ENCODE assay signal across 11 cellular contexts in the genomic region with DNA sequence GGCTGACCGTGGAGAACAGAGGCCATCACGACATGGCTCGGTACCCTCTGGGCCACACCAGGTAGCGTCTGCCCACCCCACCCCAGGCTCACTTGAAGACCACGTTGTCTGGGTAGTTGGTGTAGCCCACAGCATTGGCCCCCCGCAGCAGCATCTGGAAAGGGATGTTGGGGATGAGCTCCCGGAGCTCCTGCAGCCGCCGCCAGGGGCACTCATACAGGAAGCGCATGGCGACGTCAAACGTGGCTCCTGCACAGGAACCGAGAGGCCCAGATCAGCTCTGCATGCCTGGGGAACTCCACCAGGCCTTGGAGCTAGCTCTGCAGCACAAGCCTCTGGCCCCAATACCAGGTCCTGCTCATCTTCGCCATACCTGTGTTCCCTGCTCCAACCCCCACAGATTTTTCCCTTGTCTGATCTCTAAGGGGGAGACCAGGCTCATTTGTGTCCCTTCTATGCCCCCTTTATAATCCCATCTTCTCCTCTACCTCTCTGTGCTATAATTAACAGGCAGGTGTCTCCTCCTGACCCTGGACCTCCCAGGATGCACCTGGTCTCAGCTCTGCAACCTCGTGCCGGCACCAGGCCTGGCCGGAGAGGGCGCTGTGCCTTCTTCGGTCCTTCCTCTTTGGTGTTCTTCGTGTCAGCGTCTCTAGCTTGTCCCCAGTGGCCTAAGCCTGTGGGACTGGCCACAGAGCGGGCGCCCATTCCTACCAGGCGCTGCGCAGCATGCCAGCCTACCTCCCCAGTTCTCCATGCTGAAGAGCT. TPM values are rescaled to one million over a fixed set of nuclear protein-coding genes. Genes with fewer than 3 reads are reported as not detected.
DNase-seq lines count a peak whose midpoint lies in the region; ATAC-seq and TF ChIP-seq lines count a peak whose summit lies in the region.
"Had no signal": no experiment of that assay in that cellular context is flagged by ENCODE, and none has a peak within 500 bp of the region (broad histone marks: within the 10 kb centered on the region; RNA-seq: fewer than 3 reads in every experiment).

No MANE protein-coding gene starts in this region.

- no peaks in the 10 kb centered on the region for H3K27me3 Mint-ChIP-seq in activated T-helper 2 cell treated with anti-CD3 and anti-CD28 coated beads, Interferon-gamma antibody, Interleukin-2, Interleukin-4, amounts not matched to agents 10 μg/mL and 5 μg/mL and 100 μg/mL, durations not matched to agents 14 hours and 24 hours and 36 hours (ENCODE audit: low read depth)

- H2BK120ac ChIP-seq in neuronal stem cell (ENCODE audit: low read depth, low read length): no peak overlapping the region

- POLR2A ChIA-PET in HEK293 (lab: Yijun Ruan, JAX): interaction anchor here (1.1 kb wide), 1 partner anchor 8 kb away, joined by 4 read pairs; a partner anchor contains a TSS

- H4K8ac ChIP-seq in neuronal stem cell (ENCODE audit: low read depth, low read length): no peak overlapping the region

- no peaks in the 10 kb centered on the region for H3K27me3 ChIP-seq in neuronal stem cell (ENCODE audit: control insufficient read depth in 3 of 3, insufficient read depth in 3 of 3, low read depth in 1 of 3, low read length in 3 of 3)
- H3K27me3 ChIP-seq: dorsolateral prefrontal cortex had no signal

- H3K27ac ChIP-seq in HEK293 (ENCODE audit: extremely low read depth, low read depth, low read length) (no peak overlapping the region), neuronal stem cell (replicated peaks; ENCODE audit: low read length) (no peak overlapping the region)
- H3K27ac ChIP-seq: dorsolateral prefrontal cortex had no signal

- no CpG with 5 or more reads among the region's 26 CpGs for WGBS in neuronal stem cell (ENCODE audit: extremely low coverage in 2 of 2, insufficient read length in 2 of 2, insufficient replicate concordance in 1 of 2), 2 donors

- DNase-seq in NOMO-1 treated with DMSO at 0.1 percent for 48 hours (lab: John Stamatoyannopoulos, UW; ENCODE audit: unreplicated experiment) (peak; percentile 7), NOMO-1 (lab: John Stamatoyannopoulos, UW; ENCODE audit: unreplicated experiment in 2 of 2) (no peak), neuronal stem cell (ENCODE audit: low spot score) (no peak)
- no peak for DNase-seq in activated T-helper 2 cell treated with anti-CD3 and anti-CD28 coated beads, Interferon-gamma antibody, Interleukin-2, Interleukin-4, amounts not matched to agents 10 μg/mL and 5 μg/mL and 100 μg/mL, durations not matched to agents 14 hours and 24 hours and 36 hours (ENCODE audit: low spot score)
- DNase-seq: activated CD8-positive, alpha-beta memory T cell treated with anti-CD3 and anti-CD28 coated beads for 24 hours; NCI-H345 had no signal

- H2AK5ac ChIP-seq in neuronal stem cell (ENCODE audit: low read depth, low read length): peak overlapping the region; percentile 90

- H2BK15ac ChIP-seq in neuronal stem cell (ENCODE audit: low read length): no peak overlapping the region

- no peak overlapping the region for H3K4me3 Mint-ChIP-seq in activated T-helper 2 cell treated with anti-CD3 and anti-CD28 coated beads, Interferon-gamma antibody, Interleukin-2, Interleukin-4, amounts not matched to agents 10 μg/mL and 5 μg/mL and 100 μg/mL, durations not matched to agents 14 hours and 24 hours and 36 hours (ENCODE audit: low read depth)

- H3K36me3 ChIP-seq in HEK293 (ENCODE audit: control insufficient read depth in 2 of 2, insufficient read depth in 1 of 2, low read length in 2 of 2) (peaks cover 0 to 36% of the 10 kb centered on the region in 2 experiments; a peak in 1 of 3 replicates), neuronal stem cell (replicated peaks in 1 of 2; ENCODE audit: control insufficient read depth in 2 of 2, insufficient read depth in 2 of 2, low read length in 2 of 2) (peaks cover 12 to 27% of the 10 kb centered on the region in 2 donors)

- H3K14ac ChIP-seq in neuronal stem cell (ENCODE audit: low read length): peak overlapping the region; percentile 21

- peaks cover 12% of the 10 kb centered on the region for H3K4me1 Mint-ChIP-seq in activated T-helper 2 cell treated with anti-CD3 and anti-CD28 coated beads, Interferon-gamma antibody, Interleukin-2, Interleukin-4, amounts not matched to agents 10 μg/mL and 5 μg/mL and 100 μg/mL, durations not matched to agents 14 hours and 24 hours and 36 hours (ENCODE audit: low read depth)

- CTCF ChIA-PET in HEK293 (lab: Yijun Ruan, JAX): interaction anchor here (1.2 kb wide), 1 partner anchor 124 kb away, joined by 3 read pairs; no protein-coding TSS in a partner anchor

- H3K4me3 ChIP-seq in HEK293 (ENCODE audit: low read depth, low read length) (no peak overlapping the region), neuronal stem cell (ENCODE audit: low read length in 2 of 2) (no peak overlapping the region)
- H3K4me3 ChIP-seq: dorsolateral prefrontal cortex had no signal

- H2BK12ac ChIP-seq in neuronal stem cell (ENCODE audit: low read length): no peak overlapping the region

- peak overlapping the region; percentile 55 for H2BK5ac ChIP-seq in neuronal stem cell (ENCODE audit: low read length)

- peak overlapping the region; percentile 11 for H3K18ac ChIP-seq in neuronal stem cell (ENCODE audit: low read length)

- peak overlapping the region; percentile 78 for H3K27ac Mint-ChIP-seq in activated T-helper 2 cell treated with anti-CD3 and anti-CD28 coated beads, Interferon-gamma antibody, Interleukin-2, Interleukin-4, amounts not matched to agents 10 μg/mL and 5 μg/mL and 100 μg/mL, durations not matched to agents 14 hours and 24 hours and 36 hours

- H3K4me1 ChIP-seq in HEK293 (ENCODE audit: control insufficient read depth, insufficient read depth, low read length) (no peaks in the 10 kb centered on the region), neuronal stem cell (ENCODE audit: control insufficient read depth in 2 of 2, insufficient read depth in 1 of 2, low read depth in 1 of 2, low read length in 2 of 2) (peaks cover 4 to 10% of the 10 kb centered on the region in 2 donors)

- H3K4me2 ChIP-seq in neuronal stem cell (ENCODE audit: insufficient read depth, low read length, poor library complexity, severe bottlenecking): no peak overlapping the region

- intact Hi-C loops in activated T-helper 2 cell treated with anti-CD3 and anti-CD28 coated beads, Interferon-gamma antibody, Interleukin-2, Interleukin-4, amounts not matched to agents 10 μg/mL and 5 μg/mL and 100 μg/mL, durations not matched to agents 14 hours and 24 hours and 36 hours (cut with micrococcal nuclease): no loop called here

- H3K9me3 Mint-ChIP-seq in activated T-helper 2 cell treated with anti-CD3 and anti-CD28 coated beads, Interferon-gamma antibody, Interleukin-2, Interleukin-4, amounts not matched to agents 10 μg/mL and 5 μg/mL and 100 μg/mL, durations not matched to agents 14 hours and 24 hours and 36 hours: no peaks in the 10 kb centered on the region

- H3K79me1 ChIP-seq in neuronal stem cell (ENCODE audit: low read depth, low read length): peaks cover 6% of the 10 kb centered on the region

- no peak overlapping the region for H2AFZ ChIP-seq in neuronal stem cell (ENCODE audit: low read length)

- H3K9me3 ChIP-seq in HEK293 (ENCODE audit: control insufficient read depth, insufficient read depth, low read depth, low read length) (no peaks in the 10 kb centered on the region), neuronal stem cell (replicated peaks in 1 of 2; ENCODE audit: control insufficient read depth in 2 of 2, insufficient read depth in 1 of 2, low read depth in 1 of 2, low read length in 2 of 2) (no peaks in the 10 kb centered on the region)

- no peak overlapping the region for H3K9ac ChIP-seq in neuronal stem cell (ENCODE audit: low read depth, low read length, poor library complexity)

- no peaks in the 10 kb centered on the region for H3K36me3 Mint-ChIP-seq in activated T-helper 2 cell treated with anti-CD3 and anti-CD28 coated beads, Interferon-gamma antibody, Interleukin-2, Interleukin-4, amounts not matched to agents 10 μg/mL and 5 μg/mL and 100 μg/mL, durations not matched to agents 14 hours and 24 hours and 36 hours (ENCODE audit: low read depth)

- no peak overlapping the region for H3K23ac ChIP-seq in neuronal stem cell (ENCODE audit: low read depth, low read length, poor library complexity)

- ATAC-seq in HG03159 (IDR thresholded peaks at IDR 0.05; ENCODE audit: unreplicated experiment) (no peak), HG03342 (IDR thresholded peaks at IDR 0.05; ENCODE audit: unreplicated experiment) (no peak), GM21529 (IDR thresholded peaks at IDR 0.05; ENCODE audit: unreplicated experiment) (no peak)

- no peak overlapping the region for H4K91ac ChIP-seq in neuronal stem cell (ENCODE audit: low read depth, low read length, poor library complexity)

- H3K4ac ChIP-seq in neuronal stem cell (ENCODE audit: low read length): no peak overlapping the region

- TF ChIP-seq CTCF in HEK293 (tag by site-specific recombination; IDR thresholded peaks at IDR 0.05): 0 out of 2 replicates have a peak, but pooled peaks have one; percentile 8

TF ChIP-seq in HEK293, 187 proteins besides CTCF, POLR2A, EP300 and RAD21 (continues in another document):
- TF ChIP-seq ZNF324 (tag by site-specific recombination; IDR thresholded peaks at IDR 0.05): no peak

RNA-seq across cellular contexts. Expression of a gene that starts 5.0 kb away (rescaled TPM):
- total RNA-seq in activated T-helper 2 cell treated with anti-CD3 and anti-CD28 coated beads, Interferon-gamma antibody, Interleukin-2, Interleukin-4, amounts not matched to agents 10 μg/mL and 5 μg/mL and 100 μg/mL, durations not matched to agents 14 hours and 24 hours and 36 hours: 48.9 and 50.3 TPM in 2 replicates
- polyA plus RNA-seq in neuronal stem cell (2013, experiment 1 of 2): 19.8 TPM
- 20.8 TPM for polyA plus RNA-seq in neuronal stem cell (2013, experiment 2 of 2)

RNA-seq across cellular contexts. Expression of a gene that starts 8.6 kb away (rescaled TPM):
- 27.5 and 27.8 TPM in 2 replicates for total RNA-seq in activated T-helper 2 cell treated with anti-CD3 and anti-CD28 coated beads, Interferon-gamma antibody, Interleukin-2, Interleukin-4, amounts not matched to agents 10 μg/mL and 5 μg/mL and 100 μg/mL, durations not matched to agents 14 hours and 24 hours and 36 hours
- 25.4 TPM for polyA plus RNA-seq in neuronal stem cell (2013, experiment 1 of 2)
- polyA plus RNA-seq in neuronal stem cell (2013, experiment 2 of 2): 23.9 TPM
